1 cellular context compared by ENCODE assay signal in the genomic region with DNA sequence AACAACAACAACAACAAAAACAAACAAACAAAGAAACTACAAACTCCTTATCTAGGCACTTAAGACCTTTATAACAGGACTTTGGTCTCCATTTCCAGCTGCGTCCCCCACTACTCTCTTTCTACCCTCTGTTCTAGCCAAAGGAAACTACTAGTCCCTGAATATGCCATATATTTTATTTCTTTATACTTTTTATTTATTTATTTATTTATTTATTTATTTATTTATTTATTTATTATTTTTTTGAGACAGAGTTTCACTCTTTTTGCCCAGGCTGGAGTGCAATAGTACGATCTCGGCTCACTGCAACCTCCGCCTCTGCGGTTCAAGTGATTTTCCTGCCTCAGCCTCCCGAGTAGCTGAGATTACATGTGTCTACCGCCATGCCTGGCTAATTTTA. TPM values are rescaled to one million over a fixed set of nuclear protein-coding genes. Genes with fewer than 3 reads are reported as not detected.
"Had no signal": no experiment of that assay in that cellular context is flagged by ENCODE, and none has a peak within 500 bp of the region (broad histone marks: within the 10 kb centered on the region; RNA-seq: fewer than 3 reads in every experiment).

No MANE protein-coding gene starts in this region.

RNA-seq across cellular contexts. Expression of gene MID2, which starts 26.0 kb away (rescaled TPM):
- total RNA-seq: G401 had no signal
